ENCODE assay signal across 2 cellular contexts in the genomic region with DNA sequence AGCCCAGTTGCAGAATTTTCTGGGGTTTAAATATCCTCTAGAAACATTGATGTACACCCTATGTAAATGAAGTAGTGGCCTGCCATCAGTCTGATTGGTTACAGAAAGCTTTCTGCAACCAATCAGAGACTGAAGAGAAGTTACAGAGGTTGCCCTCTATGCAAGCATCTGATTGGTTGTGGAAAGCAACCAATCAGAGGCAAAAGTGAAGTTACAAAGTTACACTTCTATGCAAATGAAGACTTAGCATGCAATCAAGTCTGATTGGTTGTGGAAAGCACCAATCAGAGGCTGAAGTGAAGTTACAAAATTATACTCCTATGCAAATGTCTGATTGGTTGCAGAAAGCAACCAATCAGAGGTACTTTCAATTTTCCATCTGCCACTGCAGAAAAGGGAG.
TF ChIP-seq lines count a peak whose summit lies in the region.

No MANE protein-coding gene starts in this region.

TF ChIP-seq in GM23338, 12 proteins besides CTCF, POLR2A, EP300 and RAD21:
- no peak for TF ChIP-seq EZH2 (IDR thresholded peaks at IDR 0.05; ENCODE audit: low read depth, unreplicated experiment)

TF ChIP-seq in H1, 55 proteins besides CTCF, POLR2A, EP300 and RAD21:
- no peak for TF ChIP-seq HDAC2 (IDR thresholded peaks at IDR 0.05; ENCODE audit: borderline replicate concordance in 1 of 2, low read depth in 2 of 2, low read length in 2 of 2)
- TF ChIP-seq POLR2AphosphoS5 (IDR thresholded peaks at IDR 0.05; ENCODE audit: low read depth, low read length) = no peak
- no peak for TF ChIP-seq SIX5 (IDR thresholded peaks at IDR 0.05; ENCODE audit: low read depth, low read length)
- no peak for TF ChIP-seq BCL11A (IDR thresholded peaks at IDR 0.05; ENCODE audit: low read depth in 2 of 2, low read length in 2 of 2)
- TF ChIP-seq KDM5A (IDR thresholded peaks at IDR 0.05; ENCODE audit: low read length) = no peak
- TF ChIP-seq CHD2 (IDR thresholded peaks at IDR 0.05; ENCODE audit: low read length) = 0 out of 2 replicates have a peak, but pooled peaks have one; percentile 51
- TF ChIP-seq SP1 (IDR thresholded peaks at IDR 0.05; ENCODE audit: low read depth, low read length) = peak; percentile 87
- no peak for TF ChIP-seq GTF2F1 (IDR thresholded peaks at IDR 0.05; ENCODE audit: borderline replicate concordance, low read depth, low read length)
